In genomic region chr21:39535646-39536437, GRCh38 we compare ENCODE assay signal across 30 cellular contexts.
"Had no signal": no experiment of that assay in that cellular context is flagged by ENCODE, and none has a peak within 500 bp of the region (broad histone marks: within the 10 kb centered on the region; RNA-seq: fewer than 3 reads in every experiment).

No MANE protein-coding gene starts in this region.

- H3K4me1 Mint-ChIP-seq: activated CD4-positive, alpha-beta T cell treated with anti-CD3 and anti-CD28 coated beads for 36 hours; activated CD4-positive, alpha-beta T cell treated with anti-CD3 and anti-CD28 coated beads, Interleukin-2, amount 10 ng/mL, durations not matched to agents 7 days and 5 days had no signal

- H3K27me3 ChIP-seq: adrenal gland, brain microvascular endothelial cell had no signal

- ATAC-seq: activated CD4-positive, alpha-beta T cell treated with anti-CD3 and anti-CD28 coated beads for 36 hours; activated CD4-positive, CD25-positive, alpha-beta regulatory T cell treated with anti-CD3 and anti-CD28 coated beads, Interleukin-2, amount 50 U/mL, for 24 hours; activated CD8-positive, alpha-beta T cell treated with anti-CD3 and anti-CD28 coated beads, Interleukin-2, amount 10 ng/mL, durations not matched to agents 7 days and 5 days; activated naive CD4-positive, alpha-beta T cell treated with anti-CD3 and anti-CD28 coated beads, Interleukin-2, amount 50 U/mL, for 72 hours had no signal

- H3K27ac ChIP-seq: adrenal gland, brain microvascular endothelial cell, KMS-11, WERI-Rb-1 had no signal

- H3K36me3 ChIP-seq: adrenal gland, brain microvascular endothelial cell, WERI-Rb-1 had no signal

- H3K9ac ChIP-seq: KMS-11 had no signal

- H3K4me3 Mint-ChIP-seq: activated CD4-positive, alpha-beta T cell treated with anti-CD3 and anti-CD28 coated beads for 36 hours; activated CD4-positive, alpha-beta T cell treated with anti-CD3 and anti-CD28 coated beads, Interleukin-2, amount 10 ng/mL, durations not matched to agents 7 days and 5 days; activated CD8-positive, alpha-beta T cell treated with anti-CD3 and anti-CD28 coated beads, Interleukin-2, amount 10 ng/mL, durations not matched to agents 7 days and 5 days; activated naive CD4-positive, alpha-beta T cell treated with anti-CD3 and anti-CD28 coated beads for 36 hours; activated T-cell treated with anti-CD3 and anti-CD28 coated beads, Interleukin-2, amount 50 U/mL, for 24 hours had no signal

- H3K9me3 Mint-ChIP-seq: activated CD4-positive, alpha-beta T cell treated with anti-CD3 and anti-CD28 coated beads, Interleukin-2, amount 10 ng/mL, durations not matched to agents 7 days and 5 days; activated naive CD4-positive, alpha-beta T cell treated with anti-CD3 and anti-CD28 coated beads for 36 hours; activated naive CD4-positive, alpha-beta T cell treated with anti-CD3 and anti-CD28 coated beads, Interleukin-2, amount 50 U/mL, for 72 hours; activated T-cell treated with anti-CD3 and anti-CD28 coated beads, Interleukin-2, amount 50 U/mL, for 24 hours had no signal

- H3K36me3 Mint-ChIP-seq: activated naive CD4-positive, alpha-beta T cell treated with anti-CD3 and anti-CD28 coated beads, Interleukin-2, amount 50 U/mL, for 72 hours had no signal

- H3K4me2 ChIP-seq: KMS-11 had no signal

- H3K4me3 ChIP-seq: adrenal gland had no signal

- DNase-seq: activated CD4-positive, alpha-beta T cell treated with anti-CD3 and anti-CD28 coated beads for 36 hours; activated CD4-positive, alpha-beta T cell treated with anti-CD3 and anti-CD28 coated beads, Interleukin-2, amount 10 ng/mL, durations not matched to agents 7 days and 5 days; activated CD4-positive, alpha-beta T cell treated with anti-CD3 and anti-CD28 coated beads, Interleukin-2, amount 50 U/mL, for 48 hours; activated CD8-positive, alpha-beta T cell treated with anti-CD3 and anti-CD28 coated beads, Interleukin-2, amount 10 ng/mL, durations not matched to agents 7 days and 5 days; activated gamma-delta T cell treated with Interleukin-2 at 50 U/mL for 16 hours; activated naive CD4-positive, alpha-beta T cell treated with anti-CD3 and anti-CD28 coated beads for 36 hours; activated T-cell treated with anti-CD3 and anti-CD28 coated beads, Interleukin-2, amount 50 U/mL, for 24 hours; adrenal gland; brain microvascular endothelial cell; central memory CD4-positive, alpha-beta T cell; MM.1S; MV-4-11; NCI-H1092; NCI-H1436 treated with DMSO at 0.1 percent for 48 hours; NCI-H187; NCI-H2029 treated with DMSO at 0.1 percent for 48 hours; NCI-H2107; NCI-H2171; NCI-H510A; NCI-H526; NCI-H748 treated with DMSO at 0.1 percent for 48 hours; Right ventricle myocardium superior; SW 1271; T-helper 1 cell; T-helper 2 cell; T-helper 9 cell; WERI-Rb-1 had no signal

- H3K4me1 ChIP-seq: adrenal gland had no signal

- H3K27ac Mint-ChIP-seq: activated CD4-positive, alpha-beta T cell treated with anti-CD3 and anti-CD28 coated beads for 36 hours; activated CD4-positive, alpha-beta T cell treated with anti-CD3 and anti-CD28 coated beads, Interleukin-2, amount 10 ng/mL, durations not matched to agents 7 days and 5 days; activated CD8-positive, alpha-beta T cell treated with anti-CD3 and anti-CD28 coated beads, Interleukin-2, amount 10 ng/mL, durations not matched to agents 7 days and 5 days; activated naive CD4-positive, alpha-beta T cell treated with anti-CD3 and anti-CD28 coated beads for 36 hours; activated naive CD4-positive, alpha-beta T cell treated with anti-CD3 and anti-CD28 coated beads, Interleukin-2, amount 50 U/mL, for 72 hours; activated T-cell treated with anti-CD3 and anti-CD28 coated beads, Interleukin-2, amount 50 U/mL, for 24 hours had no signal

- H3K9me3 ChIP-seq: adrenal gland had no signal
